In genomic region chr21:25560151-25560783, GRCh38 we compare ENCODE assay signal across 11 cellular contexts. TPM values are rescaled to one million over a fixed set of nuclear protein-coding genes. Genes with fewer than 3 reads are reported as not detected.
DNase-seq lines count a peak whose midpoint lies in the region; ATAC-seq and TF ChIP-seq lines count a peak whose summit lies in the region.
"Had no signal": no experiment of that assay in that cellular context is flagged by ENCODE, and none has a peak within 500 bp of the region (broad histone marks: within the 10 kb centered on the region; RNA-seq: fewer than 3 reads in every experiment).

No MANE protein-coding gene starts in this region.

- DNase-seq in EL (peak; percentile 26), IMR-90 (no peak), natural killer cell (no peak), NCI-H1436 (lab: John Stamatoyannopoulos, UW) (no peak)
- DNase-seq in activated CD8-positive, alpha-beta T cell treated with anti-CD3 and anti-CD28 coated beads for 36 hours: peak; percentile 26
- DNase-seq: DND-41, uterus had no signal

- no peak for ATAC-seq in IMR-90 (ENCODE audit: low read depth)
- no peak for ATAC-seq in activated CD8-positive, alpha-beta T cell treated with anti-CD3 and anti-CD28 coated beads for 36 hours
- ATAC-seq in natural killer cell: no peak
- no peak for ATAC-seq in HG03460 (IDR thresholded peaks at IDR 0.05; ENCODE audit: unreplicated experiment)
- ATAC-seq in GM18505 (IDR thresholded peaks at IDR 0.05; ENCODE audit: unreplicated experiment): no peak
- ATAC-seq: esophagus mucosa had no signal

- no peak overlapping the region for H2BK15ac ChIP-seq in IMR-90 (ENCODE audit: low read depth, low read length)

- peaks cover 11% of the 10 kb centered on the region for H3K9me1 ChIP-seq in IMR-90 (ENCODE audit: insufficient read depth, low read length)

- H3K4me2 ChIP-seq in IMR-90 (ENCODE audit: low read depth, low read length): no peak overlapping the region

- no peak overlapping the region for H3K23ac ChIP-seq in IMR-90 (ENCODE audit: low read depth, low read length)

- 0 out of 2 replicates have a peak, but pooled peaks cover 3% of the 10 kb centered on the region for H4K20me1 ChIP-seq in IMR-90 (ENCODE audit: insufficient read depth, low read length)

- H2AFZ ChIP-seq in IMR-90 (replicated peaks; ENCODE audit: low read length, poor library complexity): no peak overlapping the region

- in situ Hi-C loops in IMR-90 (cut with MboI; ENCODE audit: low sequenced_read_pairs): loop anchor here (10.0 kb wide), 1 partner anchor 135 kb away; no protein-coding TSS in a partner anchor

- BruUV-seq in IMR-90 (replicated peaks; lab: Mats Ljungman, UMichigan): no TSS peak

- H3K27me3 Mint-ChIP-seq in activated CD8-positive, alpha-beta T cell treated with anti-CD3 and anti-CD28 coated beads for 36 hours: no peaks in the 10 kb centered on the region
- peaks cover 0 to 2% of the 10 kb centered on the region in 2 donors for H3K27me3 Mint-ChIP-seq in natural killer cell (ENCODE audit: low read depth in 2 of 2)

- H3K27ac ChIP-seq in IMR-90 (ENCODE audit: insufficient read depth, low read length): no peak overlapping the region
- H3K27ac ChIP-seq: SJSA1, uterus had no signal

- H3K56ac ChIP-seq in IMR-90 (ENCODE audit: extremely low read depth, insufficient read depth, low read length): no peak overlapping the region

- peaks cover 8% of the 10 kb centered on the region for H3K4me1 ChIP-seq in IMR-90 (ENCODE audit: control insufficient read depth, insufficient read depth, low read length)

- peaks cover 50% of the 10 kb centered on the region for H3K4me1 Mint-ChIP-seq in activated CD8-positive, alpha-beta T cell treated with anti-CD3 and anti-CD28 coated beads for 36 hours (ENCODE audit: low read depth)
- H3K4me1 Mint-ChIP-seq in natural killer cell: peaks cover 45 to 46% of the 10 kb centered on the region in 2 donors

- no peaks in the 10 kb centered on the region for H3K27me3 ChIP-seq in IMR-90 (ENCODE audit: control insufficient read depth, insufficient read depth, low read length)
- H3K27me3 ChIP-seq: SJSA1, uterus had no signal

- POLR2A ChIA-PET in IMR-90 (lab: Charles Lee; ENCODE audit: unreplicated experiment): no interaction called here
- POLR2A ChIA-PET in activated CD8-positive, alpha-beta T cell treated with anti-CD3 and anti-CD28 coated beads for 36 hours (lab: Charles Lee): interaction anchor here (0.6 to 6.4 kb wide), 9 partner anchors 14 to 163 kb away, joined by 3 to 521 read pairs (median 76); no protein-coding TSS in a partner anchor

- peak overlapping the region; percentile 98 for H3K27ac Mint-ChIP-seq in activated CD8-positive, alpha-beta T cell treated with anti-CD3 and anti-CD28 coated beads for 36 hours
- no peak overlapping the region for H3K27ac Mint-ChIP-seq in natural killer cell

- no peak overlapping the region for H3K9ac ChIP-seq in IMR-90 (ENCODE audit: low read depth, low read length)

- H2BK5ac ChIP-seq in IMR-90 (ENCODE audit: low read depth, low read length, poor library complexity, severe bottlenecking): no peak overlapping the region

- TF ChIP-seq POLR2A in IMR-90 (IDR thresholded peaks at IDR 0.05; ENCODE audit: low read depth, low read length): no peak
- no peak for TF ChIP-seq POLR2A in GM18505 (IDR thresholded peaks at IDR 0.05; ENCODE audit: borderline replicate concordance, extremely low read depth, insufficient read depth, insufficient read length)

- peak overlapping the region; percentile 83 for H3K4me3 Mint-ChIP-seq in activated CD8-positive, alpha-beta T cell treated with anti-CD3 and anti-CD28 coated beads for 36 hours
- H3K4me3 Mint-ChIP-seq in natural killer cell: peak overlapping the region; percentile 97

- WGBS in IMR-90 (ENCODE audit: extremely low coverage in 2 of 2, insufficient read length in 1 of 2), 2 experiments: no CpG with 5 or more reads among the region's 5 CpGs

- intact Hi-C loops in IMR-90 (cut with micrococcal nuclease): no loop called here
- intact Hi-C loops in activated CD8-positive, alpha-beta T cell treated with anti-CD3 and anti-CD28 coated beads for 36 hours (cut with micrococcal nuclease): loop anchor here (2.0 kb wide), 2 partner anchors 47 to 103 kb away; no protein-coding TSS in a partner anchor
- intact Hi-C loops in natural killer cell (cut with micrococcal nuclease): loop anchor here (5.0 kb wide), 2 partner anchors 47 to 103 kb away; partner anchors contain the start of gene MRPL39

- no peak overlapping the region for H4K91ac ChIP-seq in IMR-90 (ENCODE audit: insufficient read depth, low read depth, low read length)

- H2AK5ac ChIP-seq in IMR-90 (ENCODE audit: low read depth, low read length): 0 out of 2 replicates have a peak overlapping the region, but pooled peaks have one; percentile 66

- H3K4ac ChIP-seq in IMR-90 (ENCODE audit: low read depth, low read length): no peak overlapping the region

- no peak overlapping the region for H2AK9ac ChIP-seq in IMR-90 (replicated peaks; ENCODE audit: low read depth, low read length, poor library complexity)

- no peak overlapping the region for H2BK120ac ChIP-seq in IMR-90 (ENCODE audit: low read depth, low read length)

- no peak overlapping the region for H3K18ac ChIP-seq in IMR-90 (ENCODE audit: low read depth, low read length)

- H3K14ac ChIP-seq in IMR-90 (replicated peaks; ENCODE audit: low read depth, low read length): no peak overlapping the region

- peaks cover 3% of the 10 kb centered on the region for H3K9me3 Mint-ChIP-seq in activated CD8-positive, alpha-beta T cell treated with anti-CD3 and anti-CD28 coated beads for 36 hours
- no peaks in the 10 kb centered on the region for H3K9me3 Mint-ChIP-seq in natural killer cell

- TF ChIP-seq CTCF in IMR-90 (conservative IDR thresholded peaks at IDR 0.05; ENCODE audit: low read depth, low read length): no peak
- TF ChIP-seq CTCF in activated CD8-positive, alpha-beta T cell treated with anti-CD3 and anti-CD28 coated beads for 36 hours (IDR thresholded peaks at IDR 0.05): no peak
- TF ChIP-seq CTCF in natural killer cell (IDR thresholded peaks at IDR 0.05): no peak

- no peak overlapping the region for H3K4me3 ChIP-seq in IMR-90 (ENCODE audit: insufficient read depth, low read depth, low read length)
- H3K4me3 ChIP-seq: SJSA1, uterus had no signal

- TF ChIP-seq RAD21 in IMR-90 (IDR thresholded peaks at IDR 0.05; ENCODE audit: low read length): no peak

- peak overlapping the region; percentile 33 for H2BK20ac ChIP-seq in IMR-90 (ENCODE audit: low read depth, low read length)

- H3K36me3 Mint-ChIP-seq in activated CD8-positive, alpha-beta T cell treated with anti-CD3 and anti-CD28 coated beads for 36 hours (ENCODE audit: low read depth): peaks cover 51% of the 10 kb centered on the region
- H3K36me3 Mint-ChIP-seq in natural killer cell: no peaks in the 10 kb centered on the region

- H4K8ac ChIP-seq in IMR-90 (ENCODE audit: low read depth in 2 of 2, low read length in 2 of 2): no peak overlapping the region

- dilution Hi-C loops in IMR-90 (cut with HindIII; ENCODE audit: low sequenced_read_pairs, unreplicated experiment): no loop called here

- CTCF ChIA-PET in IMR-90 (lab: Yijun Ruan, JAX): interaction anchor here (0.5 to 0.6 kb wide), 2 partner anchors 12 to 1309 kb away, joined by 3 read pairs; no protein-coding TSS in a partner anchor
- CTCF ChIA-PET in activated CD8-positive, alpha-beta T cell treated with anti-CD3 and anti-CD28 coated beads for 36 hours (lab: Charles Lee): interaction anchor here (0.8 to 3.6 kb wide), 5 partner anchors 10 to 140 kb away, joined by 3 to 17 read pairs (median 3); no protein-coding TSS in a partner anchor

- H3K36me3 ChIP-seq in IMR-90 (ENCODE audit: control insufficient read depth, insufficient read depth, low read length): peaks cover under 1% of the 10 kb centered on the region; the same call in 1 of the 2 replicates
- H3K36me3 ChIP-seq: uterus had no signal

- no peak overlapping the region for H4K5ac ChIP-seq in IMR-90 (ENCODE audit: low read depth, low read length)

- no peaks in the 10 kb centered on the region for H3K9me3 ChIP-seq in IMR-90 (ENCODE audit: control insufficient read depth, insufficient read depth, low read length)
- H3K9me3 ChIP-seq: SJSA1, uterus had no signal

- peaks cover 9 to 27% of the 10 kb centered on the region in 2 experiments for H3K79me1 ChIP-seq in IMR-90 (ENCODE audit: low read depth in 1 of 2, low read length in 2 of 2)

TF ChIP-seq in IMR-90, 13 proteins besides CTCF, POLR2A, EP300 and RAD21:
- TF ChIP-seq BHLHE40 (IDR thresholded peaks at IDR 0.05; ENCODE audit: low read depth, low read length): no peak
- TF ChIP-seq USF2 (IDR thresholded peaks at IDR 0.05; ENCODE audit: low read depth, low read length): no peak
- no peak for TF ChIP-seq MXI1 (IDR thresholded peaks at IDR 0.05; ENCODE audit: borderline replicate concordance, low read depth, low read length)
- TF ChIP-seq CEBPB (IDR thresholded peaks at IDR 0.05; ENCODE audit: low read depth, low read length): 0 out of 2 replicates have a peak, but pooled peaks have one; percentile 47
- no peak for TF ChIP-seq FOS (IDR thresholded peaks at IDR 0.05; ENCODE audit: low read depth, low read length)

RNA-seq across cellular contexts. Expression of gene MRPL39, which starts 47.0 kb away (rescaled TPM):
- total RNA-seq in IMR-90 (2012; rRNA removed): 20.6 and 40.0 TPM in 2 replicates
- 15.2 and 15.4 TPM in 2 replicates for polyA plus RNA-seq in IMR-90 (2012; rRNA removed)
- polyA plus RNA-seq in IMR-90 (2012; cell fraction: cytosol; rRNA removed): 3.0 and 5.4 TPM in 2 replicates
- polyA plus RNA-seq in IMR-90 (2012; cell fraction: nucleus; rRNA removed; ENCODE audit: low replicate concordance): 1.3 and 5.9 TPM in 2 replicates
- total RNA-seq in activated CD8-positive, alpha-beta T cell treated with anti-CD3 and anti-CD28 coated beads for 36 hours: 10 to 100 TPM; 67.1 to 71.0 TPM
- 10 to 100 TPM; 10.8 to 12.8 (median 10.8) TPM for total RNA-seq in natural killer cell

Comparison
In these comparisons a context has a peak if more than half of its experiments do, and no peak if none do; other contexts are left out.
1. DNase-seq: peak in EL (single experiment) and activated CD8-positive, alpha-beta T cell treated with anti-CD3 and anti-CD28 coated beads for 36 hours (single experiment); none in IMR-90 (single experiment), natural killer cell (single experiment) and NCI-H1436 (single experiment).